10 cellular contexts compared by ENCODE assay signal in genomic region chr9:130215341-130216119, GRCh38. TPM values are rescaled to one million over a fixed set of nuclear protein-coding genes. Genes with fewer than 3 reads are reported as not detected.
A peak's percentile ranks its signal among the peaks of the same experiment; 100 is the strongest.
DNase-seq lines count a peak whose midpoint lies in the region; ATAC-seq and TF ChIP-seq lines count a peak whose summit lies in the region.
"Had no signal": no experiment of that assay in that cellular context is flagged by ENCODE, and none has a peak within 500 bp of the region (broad histone marks: within the 10 kb centered on the region; RNA-seq: fewer than 3 reads in every experiment).

No MANE protein-coding gene starts in this region.

- peak overlapping the region; percentile 22 to 74 (median 43) for H3K27ac ChIP-seq in thyroid gland
- H3K27ac ChIP-seq in WERI-Rb-1, result no peak overlapping the region; the same call in 1 of the 2 replicates

- 72 to 75% methylated on average over 9 to 16 of the region's 16 CpGs for WGBS in thyroid gland, 2 donors

- no peak for TF ChIP-seq CTCF in WTC11 (IDR thresholded peaks at IDR 0.05)
- TF ChIP-seq CTCF in thyroid gland (IDR thresholded peaks at IDR 0.05), result no peak
- TF ChIP-seq CTCF in WERI-Rb-1 (IDR thresholded peaks at IDR 0.05; ENCODE audit: low read depth, low read length), result no peak

- H3K4me3 ChIP-seq in thyroid gland (replicated peaks in 1 of 3) (no peak overlapping the region), WERI-Rb-1 (ENCODE audit: low read depth, low read length) (no peak overlapping the region)

- no peak overlapping the region for H3K27ac Mint-ChIP-seq in activated naive CD8-positive, alpha-beta T cell treated with anti-CD3 and anti-CD28 coated beads, Interleukin-2, amount 10 ng/mL, durations not matched to agents 7 days and 5 days
- H3K27ac Mint-ChIP-seq in activated naive CD8-positive, alpha-beta T cell treated with anti-CD3 and anti-CD28 coated beads, Interleukin-2, amount 50 U/mL, for 24 hours, result no peak overlapping the region
- peak overlapping the region; percentile 82; the same call in 1 of the 2 replicates for H3K27ac Mint-ChIP-seq in WTC11
- H3K27ac Mint-ChIP-seq: T-cell had no signal

- H3K4me1 ChIP-seq in thyroid gland, result peaks cover 31 to 51% of the 10 kb centered on the region in 2 donors

- H3K36me3 ChIP-seq in thyroid gland, result peaks cover 5 to 6% of the 10 kb centered on the region in 2 donors
- peaks cover 32% of the 10 kb centered on the region for H3K36me3 ChIP-seq in WERI-Rb-1

- no peak overlapping the region for H3K4me3 Mint-ChIP-seq in activated naive CD8-positive, alpha-beta T cell treated with anti-CD3 and anti-CD28 coated beads, Interleukin-2, amount 10 ng/mL, durations not matched to agents 7 days and 5 days
- no peak overlapping the region for H3K4me3 Mint-ChIP-seq in activated naive CD8-positive, alpha-beta T cell treated with anti-CD3 and anti-CD28 coated beads, Interleukin-2, amount 50 U/mL, for 24 hours
- H3K4me3 Mint-ChIP-seq in WTC11, result no peak overlapping the region
- H3K4me3 Mint-ChIP-seq: T-cell had no signal

- H3K9me3 Mint-ChIP-seq in activated naive CD8-positive, alpha-beta T cell treated with anti-CD3 and anti-CD28 coated beads, Interleukin-2, amount 10 ng/mL, durations not matched to agents 7 days and 5 days, result no peaks in the 10 kb centered on the region
- no peaks in the 10 kb centered on the region for H3K9me3 Mint-ChIP-seq in activated naive CD8-positive, alpha-beta T cell treated with anti-CD3 and anti-CD28 coated beads, Interleukin-2, amount 50 U/mL, for 24 hours
- H3K9me3 Mint-ChIP-seq in WTC11, result no peaks in the 10 kb centered on the region
- H3K9me3 Mint-ChIP-seq: T-cell had no signal

- peak; percentile 56 for ATAC-seq in activated naive CD8-positive, alpha-beta T cell treated with anti-CD3 and anti-CD28 coated beads, Interleukin-2, amount 10 ng/mL, durations not matched to agents 7 days and 5 days (ENCODE audit: low read depth)
- no peak for ATAC-seq in activated naive CD8-positive, alpha-beta T cell treated with anti-CD3 and anti-CD28 coated beads, Interleukin-2, amount 50 U/mL, for 24 hours
- no peak for ATAC-seq in WTC11
- ATAC-seq in GM21447 (IDR thresholded peaks at IDR 0.05; ENCODE audit: unreplicated experiment), result no peak
- ATAC-seq in GM21717 (IDR thresholded peaks at IDR 0.05; ENCODE audit: unreplicated experiment), result no peak
- ATAC-seq: T-cell had no signal

- H3K27me3 ChIP-seq in thyroid gland (no peaks in the 10 kb centered on the region), WERI-Rb-1 (ENCODE audit: insufficient read depth, low read depth, severe bottlenecking) (no peaks in the 10 kb centered on the region)

- DNase-seq in activated naive CD8-positive, alpha-beta T cell treated with anti-CD3 and anti-CD28 coated beads, Interleukin-2, amount 10 ng/mL, durations not matched to agents 7 days and 5 days, result no peak
- DNase-seq in activated naive CD8-positive, alpha-beta T cell treated with anti-CD3 and anti-CD28 coated beads, Interleukin-2, amount 50 U/mL, for 24 hours, result no peak
- no peak for DNase-seq in WTC11 (ENCODE audit: low spot score)
- DNase-seq in foreskin melanocyte, result peak; percentile 76
- peak; percentile 54 to 59 for DNase-seq in thyroid gland
- no peak for DNase-seq in WERI-Rb-1
- DNase-seq: cortex of kidney, T-cell had no signal

- H3K36me3 Mint-ChIP-seq in activated naive CD8-positive, alpha-beta T cell treated with anti-CD3 and anti-CD28 coated beads, Interleukin-2, amount 10 ng/mL, durations not matched to agents 7 days and 5 days, result no peaks in the 10 kb centered on the region
- no peaks in the 10 kb centered on the region for H3K36me3 Mint-ChIP-seq in activated naive CD8-positive, alpha-beta T cell treated with anti-CD3 and anti-CD28 coated beads, Interleukin-2, amount 50 U/mL, for 24 hours (ENCODE audit: low read depth)
- peaks cover 7% of the 10 kb centered on the region for H3K36me3 Mint-ChIP-seq in WTC11
- H3K36me3 Mint-ChIP-seq: T-cell had no signal

- H3K4me1 Mint-ChIP-seq in activated naive CD8-positive, alpha-beta T cell treated with anti-CD3 and anti-CD28 coated beads, Interleukin-2, amount 10 ng/mL, durations not matched to agents 7 days and 5 days, result no peaks in the 10 kb centered on the region
- H3K4me1 Mint-ChIP-seq in activated naive CD8-positive, alpha-beta T cell treated with anti-CD3 and anti-CD28 coated beads, Interleukin-2, amount 50 U/mL, for 24 hours, result peaks cover 3% of the 10 kb centered on the region
- H3K4me1 Mint-ChIP-seq in WTC11, result peaks cover 26% of the 10 kb centered on the region
- H3K4me1 Mint-ChIP-seq: T-cell had no signal

- intact Hi-C loops in thyroid gland (cut with DNase I), result no loop called here

- peaks cover 2% of the 10 kb centered on the region for H3K27me3 Mint-ChIP-seq in activated naive CD8-positive, alpha-beta T cell treated with anti-CD3 and anti-CD28 coated beads, Interleukin-2, amount 10 ng/mL, durations not matched to agents 7 days and 5 days
- no peaks in the 10 kb centered on the region for H3K27me3 Mint-ChIP-seq in activated naive CD8-positive, alpha-beta T cell treated with anti-CD3 and anti-CD28 coated beads, Interleukin-2, amount 50 U/mL, for 24 hours
- no peaks in the 10 kb centered on the region for H3K27me3 Mint-ChIP-seq in WTC11 (ENCODE audit: low read depth)

- POLR2A ChIA-PET in activated naive CD8-positive, alpha-beta T cell treated with anti-CD3 and anti-CD28 coated beads, Interleukin-2, amount 10 ng/mL, durations not matched to agents 7 days and 5 days (lab: Charles Lee), result no interaction called here
- POLR2A ChIA-PET in WTC11 (lab: Charles Lee), result no interaction called here

- no peaks in the 10 kb centered on the region for H3K9me3 ChIP-seq in thyroid gland
- no peaks in the 10 kb centered on the region for H3K9me3 ChIP-seq in WERI-Rb-1 (ENCODE audit: severe bottlenecking)

- no peak for TF ChIP-seq POLR2A in thyroid gland (IDR thresholded peaks at IDR 0.05)

- CTCF ChIA-PET in WTC11 (lab: Charles Lee), result interaction anchor here (1.1 kb wide), 1 partner anchor 22 kb away, joined by 4 read pairs; no protein-coding TSS in a partner anchor

TF ChIP-seq in WTC11, 78 proteins besides CTCF, POLR2A, EP300 and RAD21 (continues in another document):
- TF ChIP-seq MXD4 (CRISPR knock-in tag; IDR thresholded peaks at IDR 0.05; ENCODE audit: borderline replicate concordance), result no peak
- TF ChIP-seq OVOL2 (CRISPR knock-in tag; IDR thresholded peaks at IDR 0.05; ENCODE audit: borderline replicate concordance), result no peak
- no peak for TF ChIP-seq TP53 (CRISPR knock-in tag; IDR thresholded peaks at IDR 0.05)
- no peak for TF ChIP-seq PREB (CRISPR knock-in tag; IDR thresholded peaks at IDR 0.05; ENCODE audit: borderline replicate concordance)
- no peak for TF ChIP-seq ETV6 (CRISPR knock-in tag; IDR thresholded peaks at IDR 0.05)
- no peak for TF ChIP-seq IRF2 (CRISPR knock-in tag; IDR thresholded peaks at IDR 0.05; ENCODE audit: borderline replicate concordance, low read depth)
- TF ChIP-seq MYBL2 (CRISPR knock-in tag; IDR thresholded peaks at IDR 0.05), result no peak
- TF ChIP-seq TCF7 (CRISPR knock-in tag; IDR thresholded peaks at IDR 0.05; ENCODE audit: low read depth), result no peak
- TF ChIP-seq ZNF512 (CRISPR knock-in tag; IDR thresholded peaks at IDR 0.05; ENCODE audit: borderline replicate concordance), result no peak
- no peak for TF ChIP-seq ZNF425 (CRISPR knock-in tag; conservative IDR thresholded peaks at IDR 0.05)
- no peak for TF ChIP-seq NR3C1 (CRISPR knock-in tag; conservative IDR thresholded peaks at IDR 0.05; ENCODE audit: low read depth)
- TF ChIP-seq NR1H2 (CRISPR knock-in tag; IDR thresholded peaks at IDR 0.05), result no peak

RNA-seq across cellular contexts. Expression of gene NCS1, which starts 43.3 kb away (rescaled TPM):
- 1 to 10 TPM; 1.1 to 1.4 TPM for total RNA-seq in activated naive CD8-positive, alpha-beta T cell treated with anti-CD3 and anti-CD28 coated beads, Interleukin-2, amount 10 ng/mL, durations not matched to agents 7 days and 5 days
- 31.8 to 32.6 TPM (median 32.4 TPM) in 3 replicates for total RNA-seq in WTC11 (2021)
- total RNA-seq in thyroid gland, result 10 to 100 TPM; 31.0 to 85.4 (median 61.2) TPM

RNA-seq across cellular contexts. Expression of gene HMCN2, which starts 50.0 kb away (rescaled TPM):
- not detected for total RNA-seq in activated naive CD8-positive, alpha-beta T cell treated with anti-CD3 and anti-CD28 coated beads, Interleukin-2, amount 10 ng/mL, durations not matched to agents 7 days and 5 days
- total RNA-seq in WTC11 (2021) (5.6 to 12.4 TPM (median 10.8 TPM) in 3 replicates), thyroid gland (1 to 10 TPM; 1.7 to 5.5 (median 3.5) TPM)

Comparison
In these comparisons a context has a peak if more than half of its experiments do, and no peak if none do; other contexts are left out.
1. DNase-seq: peak in foreskin melanocyte (single experiment) and thyroid gland (2 of 2); none in activated naive CD8-positive, alpha-beta T cell treated with anti-CD3 and anti-CD28 coated beads, Interleukin-2, amount 10 ng/mL, durations not matched to agents 7 days and 5 days (single experiment), activated naive CD8-positive, alpha-beta T cell treated with anti-CD3 and anti-CD28 coated beads, Interleukin-2, amount 50 U/mL, for 24 hours (single experiment), WTC11 (single experiment) and WERI-Rb-1 (single experiment).
2. RNA of gene NCS1, which starts 43.3 kb away (total RNA-seq): 31.0 to 85.4 TPM in thyroid gland and 31.8 to 32.6 TPM in WTC11; 1.1 to 1.4 TPM in activated naive CD8-positive, alpha-beta T cell treated with anti-CD3 and anti-CD28 coated beads, Interleukin-2, amount 10 ng/mL, durations not matched to agents 7 days and 5 days; every median in the first group is over 10 times any median in the second.